In the genomic region with DNA sequence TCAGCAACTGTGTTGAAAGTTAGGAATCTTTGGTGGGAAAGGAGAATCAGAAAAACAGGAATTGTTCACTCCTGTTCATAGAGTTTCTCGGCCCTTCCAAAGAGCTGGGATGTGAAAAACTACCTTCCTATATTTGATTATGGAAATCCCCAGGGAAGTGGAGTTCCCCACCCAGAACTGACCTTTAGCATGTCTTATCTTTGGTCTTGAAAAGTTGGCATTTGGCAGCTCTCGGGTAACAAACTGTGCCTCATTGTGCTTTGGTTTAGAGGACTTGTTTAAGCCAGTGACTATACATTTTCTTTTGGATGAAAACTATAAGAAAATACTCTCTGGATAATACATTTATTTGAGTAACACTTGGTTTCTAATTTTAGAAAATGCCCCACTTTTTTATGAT, we compare ENCODE assay signal across 30 cellular contexts. TPM values are rescaled to one million over a fixed set of nuclear protein-coding genes. Genes with fewer than 3 reads are reported as not detected.
DNase-seq lines count a peak whose midpoint lies in the region; ATAC-seq, FAIRE-seq and TF ChIP-seq lines count a peak whose summit lies in the region.
"Had no signal": no experiment of that assay in that cellular context is flagged by ENCODE, and none has a peak within 500 bp of the region (broad histone marks: within the 10 kb centered on the region; RNA-seq: fewer than 3 reads in every experiment).

No MANE protein-coding gene starts in this region.

- peaks cover 2% of the 10 kb centered on the region for H3K36me3 Mint-ChIP-seq in activated naive CD8-positive, alpha-beta T cell treated with anti-CD3 and anti-CD28 coated beads, Interleukin-2, amount 50 U/mL, for 24 hours (ENCODE audit: low read depth)
- H3K36me3 Mint-ChIP-seq in activated naive CD8-positive, alpha-beta T cell treated with anti-CD3 and anti-CD28 coated beads for 36 hours = peaks cover 13% of the 10 kb centered on the region
- H3K36me3 Mint-ChIP-seq: CD14-positive monocyte had no signal

- H3K4me1 Mint-ChIP-seq in activated naive CD8-positive, alpha-beta T cell treated with anti-CD3 and anti-CD28 coated beads, Interleukin-2, amount 50 U/mL, for 24 hours = peaks cover 6% of the 10 kb centered on the region
- H3K4me1 Mint-ChIP-seq in activated naive CD8-positive, alpha-beta T cell treated with anti-CD3 and anti-CD28 coated beads for 36 hours = peaks cover 16% of the 10 kb centered on the region
- H3K4me1 Mint-ChIP-seq: CD14-positive monocyte; CD8-positive, alpha-beta memory T cell had no signal

- no peak overlapping the region for H3K9ac ChIP-seq in K562 (ENCODE audit: insufficient read depth in 1 of 2, low read depth in 2 of 2, low read length in 2 of 2)

- H3K4me3 Mint-ChIP-seq in activated naive CD8-positive, alpha-beta T cell treated with anti-CD3 and anti-CD28 coated beads, Interleukin-2, amount 50 U/mL, for 24 hours = no peak overlapping the region
- no peak overlapping the region for H3K4me3 Mint-ChIP-seq in activated naive CD8-positive, alpha-beta T cell treated with anti-CD3 and anti-CD28 coated beads for 36 hours
- H3K4me3 Mint-ChIP-seq: CD14-positive monocyte; CD8-positive, alpha-beta memory T cell; HFFc6 had no signal

- peaks cover 15% of the 10 kb centered on the region for H3K9me3 Mint-ChIP-seq in activated naive CD8-positive, alpha-beta T cell treated with anti-CD3 and anti-CD28 coated beads, Interleukin-2, amount 50 U/mL, for 24 hours
- H3K9me3 Mint-ChIP-seq in activated naive CD8-positive, alpha-beta T cell treated with anti-CD3 and anti-CD28 coated beads for 36 hours = peaks cover 17% of the 10 kb centered on the region

- H3K27ac ChIP-seq in K562 (ENCODE audit: extremely low read depth, low read depth, low read length) (no peak overlapping the region), right lobe of liver (no peak overlapping the region), transverse colon (peak overlapping the region in 3 of 4 donors; percentile 28 to 47 (median 45))
- H3K27ac ChIP-seq: PC-9 had no signal

- H3K36me3 ChIP-seq in K562 (ENCODE audit: control insufficient read depth, insufficient read depth, low read length) = no peaks in the 10 kb centered on the region
- H3K36me3 ChIP-seq in right lobe of liver = no peaks in the 10 kb centered on the region
- no peaks in the 10 kb centered on the region for H3K36me3 ChIP-seq in transverse colon
- H3K36me3 ChIP-seq: BE2C, HAP-1 had no signal

- BruUV-seq in K562 (replicated peaks; lab: Mats Ljungman, UMichigan) = no TSS peak

- TF ChIP-seq EP300 in K562 (IDR thresholded peaks at IDR 0.05; ENCODE audit: low read length) (no peak), transverse colon (IDR thresholded peaks at IDR 0.05; ENCODE audit: low read depth) (no peak)

- H3K27me3 Mint-ChIP-seq in activated naive CD8-positive, alpha-beta T cell treated with anti-CD3 and anti-CD28 coated beads, Interleukin-2, amount 50 U/mL, for 24 hours = no peaks in the 10 kb centered on the region
- peaks cover 4% of the 10 kb centered on the region for H3K27me3 Mint-ChIP-seq in activated naive CD8-positive, alpha-beta T cell treated with anti-CD3 and anti-CD28 coated beads for 36 hours

- no peak for DNase-seq in activated naive CD8-positive, alpha-beta T cell treated with anti-CD3 and anti-CD28 coated beads, Interleukin-2, amount 50 U/mL, for 24 hours
- no peak for DNase-seq in activated naive CD8-positive, alpha-beta T cell treated with anti-CD3 and anti-CD28 coated beads for 36 hours
- no peak for DNase-seq in K562 (ENCODE audit: extremely low read depth in 1 of 4, low spot score in 3 of 4)
- DNase-seq in right lobe of liver = no peak
- DNase-seq in transverse colon = peak; percentile 14
- DNase-seq in NCI-H1930 (lab: John Stamatoyannopoulos, UW) = no peak
- no peak for DNase-seq in activated CD4-positive, alpha-beta T cell treated with anti-CD3 and anti-CD28 coated beads, Interleukin-2, amount 50 U/mL, for 1 hour
- no peak for DNase-seq in T-helper 9 cell
- DNase-seq: 8988T; ACHN; BE2C; Calu3; CD8-positive, alpha-beta memory T cell; DMS79 treated with DMSO at 0.1 percent for 48 hours; GOT3; HFFc6; Kasumi-1; MV-4-11; NCI-H1105; NCI-H1436 treated with DMSO at 0.1 percent for 48 hours; NCI-H187 treated with DMSO at 0.1 percent for 48 hours; NCI-H2107; NCI-H446; NCI-H524 treated with DMSO at 0.1 percent for 48 hours; PC-9; RPMI8226; SHP77 had no signal

- FAIRE-seq in K562 (lab: Jason Lieb, UNC) = no peak
- FAIRE-seq: GM18507 had no signal

- no peak for TF ChIP-seq POLR2A in K562 (conservative IDR thresholded peaks at IDR 0.05)
- no peak for TF ChIP-seq POLR2A in right lobe of liver (IDR thresholded peaks at IDR 0.05)
- no peak for TF ChIP-seq POLR2A in transverse colon (IDR thresholded peaks at IDR 0.05)

- 7% methylated on average over 2 of the region's 2 CpGs for WGBS in K562 (ENCODE audit: insufficient coverage, low coverage, missing lambda C conversion rate)
- 21% methylated on average over 2 of the region's 2 CpGs for WGBS in right lobe of liver (ENCODE audit: insufficient coverage, low coverage, low lambda C conversion rate, missing lambda C conversion rate)
- WGBS in transverse colon (ENCODE audit: low coverage in 1 of 2), 2 donors = 40 to 48% methylated on average over 2 of the region's 2 CpGs

- intact Hi-C loops in K562 (cut with micrococcal nuclease) (no loop called here), right lobe of liver (cut with DNase I) (no loop called here), transverse colon (cut with DNase I; ENCODE audit: low total_unique reads) (no loop called here)

- ATAC-seq in activated naive CD8-positive, alpha-beta T cell treated with anti-CD3 and anti-CD28 coated beads, Interleukin-2, amount 50 U/mL, for 24 hours = peak; percentile 52
- ATAC-seq in K562 (no peak), right lobe of liver (peak in 3 of 4 donors; percentile 55 to 93 (median 59))

- in situ Hi-C loops in K562 (cut with MboI) = no loop called here
- in situ Hi-C loops in transverse colon (cut with MboI; ENCODE audit: low pct_ligation_motif_present in 1 of 4, low pct_unique_long_range_greater_than_20kb in 1 of 4, low sequenced_read_pairs in 3 of 4) = no loop called here

- H3K4me3 ChIP-seq in K562 = no peak overlapping the region
- H3K4me3 ChIP-seq in right lobe of liver = no peak overlapping the region
- no peak overlapping the region for H3K4me3 ChIP-seq in transverse colon
- H3K4me3 ChIP-seq: HAP-1, PC-9 had no signal

- no peak overlapping the region for H3K27ac Mint-ChIP-seq in activated naive CD8-positive, alpha-beta T cell treated with anti-CD3 and anti-CD28 coated beads, Interleukin-2, amount 50 U/mL, for 24 hours
- H3K27ac Mint-ChIP-seq in activated naive CD8-positive, alpha-beta T cell treated with anti-CD3 and anti-CD28 coated beads for 36 hours = no peak overlapping the region
- H3K27ac Mint-ChIP-seq: CD14-positive monocyte; CD8-positive, alpha-beta memory T cell; HFFc6 had no signal

- no peak for TF ChIP-seq CTCF in K562 (IDR thresholded peaks at IDR 0.05 in 2 of 3, conservative IDR thresholded peaks at IDR 0.05 in 1 of 3; ENCODE audit: insufficient read depth in 2 of 3, low read depth in 1 of 3, low read length in 3 of 3)
- TF ChIP-seq CTCF in right lobe of liver (IDR thresholded peaks at IDR 0.05) = no peak
- TF ChIP-seq CTCF in transverse colon (IDR thresholded peaks at IDR 0.05) = no peak

- H4K20me1 ChIP-seq in K562 (replicated peaks; ENCODE audit: control insufficient read depth, insufficient read depth, low read length) = no peaks in the 10 kb centered on the region

- H3K79me2 ChIP-seq in K562 (ENCODE audit: control insufficient read depth, insufficient read depth, low read length) = no peaks in the 10 kb centered on the region

- no peak overlapping the region for H2AFZ ChIP-seq in K562 (ENCODE audit: low read depth, low read length)
- H2AFZ ChIP-seq: PC-9 had no signal

- no peak for TF ChIP-seq RAD21 in K562 (CRISPR knock-in tag; conservative IDR thresholded peaks at IDR 0.05 in 1 of 2, IDR thresholded peaks at IDR 0.05 in 1 of 2)

- H3K27me3 ChIP-seq in K562 (ENCODE audit: control insufficient read depth in 2 of 2, insufficient read depth in 2 of 2, low read length in 2 of 2) = peaks cover 0 to 4% of the 10 kb centered on the region in 2 experiments; a peak in 1 of 5 replicates
- no peaks in the 10 kb centered on the region for H3K27me3 ChIP-seq in right lobe of liver
- H3K27me3 ChIP-seq in transverse colon = no peaks in the 10 kb centered on the region
- H3K27me3 ChIP-seq: BE2C had no signal

- POLR2A ChIA-PET in K562 (lab: Yijun Ruan, JAX) = no interaction called here

- CTCF ChIA-PET in K562 (lab: Yijun Ruan, JAX; ENCODE audit: low intra/inter-chr PET ratio) = no interaction called here

- H3K9me3 ChIP-seq in K562 (replicated peaks; ENCODE audit: control insufficient read depth, insufficient read depth, low read depth, low read length) = no peaks in the 10 kb centered on the region
- peaks cover 0 to 2% (median 0%) of the 10 kb centered on the region in 4 donors for H3K9me3 ChIP-seq in right lobe of liver
- peaks cover 0 to 4% of the 10 kb centered on the region in 2 donors for H3K9me3 ChIP-seq in transverse colon
- H3K9me3 ChIP-seq: BE2C had no signal

- H3K4me2 ChIP-seq in K562 (ENCODE audit: insufficient read depth, low read length) = no peak overlapping the region
- H3K4me2 ChIP-seq: PC-9 had no signal

- no peaks in the 10 kb centered on the region for H3K4me1 ChIP-seq in K562 (replicated peaks in 1 of 2; ENCODE audit: control insufficient read depth in 2 of 2, insufficient read depth in 2 of 2, low read length in 2 of 2)
- peaks cover 0 to 10% (median 0%) of the 10 kb centered on the region in 4 donors for H3K4me1 ChIP-seq in right lobe of liver
- peaks cover 0 to 20% (median 10%) of the 10 kb centered on the region in 4 donors for H3K4me1 ChIP-seq in transverse colon
- H3K4me1 ChIP-seq: BE2C, HAP-1 had no signal

- no peaks in the 10 kb centered on the region for H3K9me1 ChIP-seq in K562 (ENCODE audit: control insufficient read depth, insufficient read depth, low read length)

RNA-seq across cellular contexts. Expression of a gene that starts 51.3 kb away (rescaled TPM):
- total RNA-seq in activated naive CD8-positive, alpha-beta T cell treated with anti-CD3 and anti-CD28 coated beads for 36 hours = 10 to 100 TPM; 20.6 to 21.3 TPM
- total RNA-seq in K562 (2011; cell fraction: chromatin; rRNA removed; ENCODE audit: low replicate concordance) = 2.8 and 5.7 TPM in 2 replicates
- 2.3 and 2.9 TPM in 2 replicates for total RNA-seq in K562 (2011; cell fraction: nucleolus; rRNA removed)
- 4.5 and 7.3 TPM in 2 replicates for total RNA-seq in K562 (2011; cell fraction: nucleoplasm; rRNA removed)
- 11.4 and 12.1 TPM in 2 replicates for total RNA-seq in K562 (2014; rRNA removed)
- total RNA-seq in K562 (2014; rRNA removed; fragmentation: Illumina TruSeq; extraction: Trizol) = 13.6 and 14.5 TPM in 2 replicates
- total RNA-seq in K562 (2015; rRNA removed; fragmentation: Illumina TruSeq; extraction: Trizol) = 12.4 and 12.8 TPM in 2 replicates
- total RNA-seq in K562 (2021) = 11.5 and 11.8 TPM in 2 replicates
- polyA plus RNA-seq in K562 (2011; rRNA removed) = 1.9 and 6.8 TPM in 2 replicates
- polyA plus RNA-seq in K562 (2011; cell fraction: cytosol; rRNA removed) = 0.61 and 4.4 TPM in 2 replicates
- polyA plus RNA-seq in K562 (2011; cell fraction: nucleus; rRNA removed) = 1.4 and 5.3 TPM in 2 replicates
- 7.8 and 8.4 TPM in 2 replicates for polyA plus RNA-seq in K562 (2012)
- 10.9 and 13.4 TPM in 2 replicates for polyA plus RNA-seq in K562 (2014; fragmentation: Illumina TruSeq; extraction: Trizol)
- 1 to 10 TPM; 1.6 to 2.3 TPM for polyA plus RNA-seq in K562 (2014; fragmentation: Nextera tagmentation; extraction: Ambion mirVana)
- polyA plus RNA-seq in K562 (2014; rRNA removed) = 6.0 and 6.5 TPM in 2 replicates
- polyA minus RNA-seq in K562 (2011; rRNA and poly(A)+ RNA removed) = 4.6 and 16.3 TPM in 2 replicates
- 2.9 and 8.6 TPM in 2 replicates for polyA minus RNA-seq in K562 (2011; cell fraction: cytosol; rRNA and poly(A)+ RNA removed)
- 2.2 and 12.4 TPM in 2 replicates for polyA minus RNA-seq in K562 (2011; cell fraction: nucleus; rRNA and poly(A)+ RNA removed)
- 10 to 100 TPM; 10.4 to 30.1 (median 15.6) TPM for total RNA-seq in right lobe of liver
- total RNA-seq in transverse colon = 10 to 100 TPM; 42.3 to 62.1 (median 50.6) TPM

Comparison
In these comparisons a context has a peak if more than half of its experiments do, and no peak if none do; other contexts are left out.
1. H3K27ac ChIP-seq: peak in transverse colon (3 of 4); none in K562 (single experiment) and right lobe of liver (0 of 3).